In the genomic region with DNA sequence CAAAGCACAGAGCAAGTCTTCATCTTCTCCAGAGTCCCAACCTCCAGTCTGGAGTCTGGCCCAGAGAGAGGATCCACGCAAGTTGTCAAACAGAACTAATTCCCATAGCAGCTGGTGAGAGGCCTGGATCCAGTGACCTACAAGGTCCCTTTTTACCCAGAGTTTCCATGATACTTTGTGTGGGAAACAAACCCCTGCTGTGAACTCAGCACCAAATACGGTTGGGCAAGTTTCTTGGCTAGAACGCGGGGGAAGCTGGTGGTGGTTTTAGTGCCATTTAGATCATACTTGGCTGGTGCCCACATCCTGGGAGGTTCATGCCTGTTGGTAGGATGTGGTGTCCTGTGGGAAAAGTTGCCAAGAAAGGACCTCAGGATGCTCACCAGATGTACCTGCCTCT, we compare ENCODE assay signal across 16 cellular contexts. TPM values are rescaled to one million over a fixed set of nuclear protein-coding genes. Genes with fewer than 3 reads are reported as not detected.
DNase-seq lines count a peak whose midpoint lies in the region; ATAC-seq, FAIRE-seq and TF ChIP-seq lines count a peak whose summit lies in the region.
"Had no signal": no experiment of that assay in that cellular context is flagged by ENCODE, and none has a peak within 500 bp of the region (broad histone marks: within the 10 kb centered on the region; RNA-seq: fewer than 3 reads in every experiment).

No MANE protein-coding gene starts in this region.

- H3K4me3 ChIP-seq in AG04449 (ENCODE audit: low read depth, low read length) (no peak overlapping the region), bronchial epithelial cell (ENCODE audit: low read depth, low read length) (no peak overlapping the region)
- H3K4me3 ChIP-seq: transverse colon had no signal

- FAIRE-seq in bronchial epithelial cell (lab: Jason Lieb, UNC), result no peak
- FAIRE-seq: GM12891 had no signal

- H3K9me3 Mint-ChIP-seq in activated T-helper 2 cell treated with anti-CD3 and anti-CD28 coated beads, Interferon-gamma antibody, Interleukin-2, Interleukin-4, amounts not matched to agents 10 μg/mL and 5 μg/mL and 100 μg/mL, durations not matched to agents 14 hours and 24 hours and 36 hours, result no peaks in the 10 kb centered on the region
- H3K9me3 Mint-ChIP-seq in natural killer cell, result no peaks in the 10 kb centered on the region
- H3K9me3 Mint-ChIP-seq: CD8-positive, alpha-beta T cell had no signal

- ATAC-seq in natural killer cell (no peak), HG03469 (IDR thresholded peaks at IDR 0.05; ENCODE audit: unreplicated experiment) (no peak)
- ATAC-seq: CD8-positive, alpha-beta T cell had no signal

- intact Hi-C loops in activated T-helper 2 cell treated with anti-CD3 and anti-CD28 coated beads, Interferon-gamma antibody, Interleukin-2, Interleukin-4, amounts not matched to agents 10 μg/mL and 5 μg/mL and 100 μg/mL, durations not matched to agents 14 hours and 24 hours and 36 hours (cut with micrococcal nuclease), result no loop called here
- intact Hi-C loops in natural killer cell (cut with micrococcal nuclease), result no loop called here

- DNase-seq in AG04449 (ENCODE audit: low read depth, low spot score) (peak; percentile 51), HS-27A (ENCODE audit: low read depth) (peak; percentile 47), bronchial epithelial cell (ENCODE audit: low read depth) (peak; percentile 85), middle frontal gyrus (ENCODE audit: extremely low spot score, low spot score) (peak; percentile 4), natural killer cell (no peak), NCI-H2171 treated with DMSO at 0.1 percent for 48 hours (lab: John Stamatoyannopoulos, UW) (no peak)
- no peak for DNase-seq in activated T-helper 2 cell treated with anti-CD3 and anti-CD28 coated beads, Interferon-gamma antibody, Interleukin-2, Interleukin-4, amounts not matched to agents 10 μg/mL and 5 μg/mL and 100 μg/mL, durations not matched to agents 14 hours and 24 hours and 36 hours (ENCODE audit: low spot score)
- DNase-seq: activated CD4-positive, alpha-beta T cell treated with anti-CD3 and anti-CD28 coated beads, Interleukin-2, amount 50 U/mL, for 1 hour; CD8-positive, alpha-beta T cell; kidney glomerular epithelial cell; occipital lobe; Right ventricle myocardium superior; transverse colon had no signal

- no peak overlapping the region for H3K27ac Mint-ChIP-seq in activated T-helper 2 cell treated with anti-CD3 and anti-CD28 coated beads, Interferon-gamma antibody, Interleukin-2, Interleukin-4, amounts not matched to agents 10 μg/mL and 5 μg/mL and 100 μg/mL, durations not matched to agents 14 hours and 24 hours and 36 hours
- no peak overlapping the region for H3K27ac Mint-ChIP-seq in natural killer cell
- H3K27ac Mint-ChIP-seq: activated naive CD8-positive, alpha-beta T cell; CD8-positive, alpha-beta T cell had no signal

- TF ChIP-seq CTCF in AG04449 (IDR thresholded peaks at IDR 0.05; ENCODE audit: insufficient read depth, low read length, missing control alignments) (no peak), bronchial epithelial cell (IDR thresholded peaks at IDR 0.05; ENCODE audit: insufficient read depth, low read length, severe bottlenecking) (no peak), natural killer cell (IDR thresholded peaks at IDR 0.05) (no peak)

- CTCF ChIA-PET in AG04449 (lab: Yijun Ruan, JAX), result interaction anchor here (1.5 kb wide), 1 partner anchor 19 kb away, joined by 4 read pairs; no protein-coding TSS in a partner anchor

- no peak overlapping the region for H3K4me3 Mint-ChIP-seq in activated T-helper 2 cell treated with anti-CD3 and anti-CD28 coated beads, Interferon-gamma antibody, Interleukin-2, Interleukin-4, amounts not matched to agents 10 μg/mL and 5 μg/mL and 100 μg/mL, durations not matched to agents 14 hours and 24 hours and 36 hours (ENCODE audit: low read depth)
- H3K4me3 Mint-ChIP-seq in natural killer cell, result no peak overlapping the region
- H3K4me3 Mint-ChIP-seq: activated naive CD8-positive, alpha-beta T cell; CD8-positive, alpha-beta T cell had no signal

- POLR2A ChIA-PET in AG04449 (lab: Yijun Ruan, JAX), result no interaction called here

- H3K36me3 Mint-ChIP-seq in activated T-helper 2 cell treated with anti-CD3 and anti-CD28 coated beads, Interferon-gamma antibody, Interleukin-2, Interleukin-4, amounts not matched to agents 10 μg/mL and 5 μg/mL and 100 μg/mL, durations not matched to agents 14 hours and 24 hours and 36 hours (ENCODE audit: low read depth), result no peaks in the 10 kb centered on the region
- no peaks in the 10 kb centered on the region for H3K36me3 Mint-ChIP-seq in natural killer cell
- H3K36me3 Mint-ChIP-seq: activated naive CD8-positive, alpha-beta T cell; CD8-positive, alpha-beta T cell had no signal

- H3K27me3 Mint-ChIP-seq in activated T-helper 2 cell treated with anti-CD3 and anti-CD28 coated beads, Interferon-gamma antibody, Interleukin-2, Interleukin-4, amounts not matched to agents 10 μg/mL and 5 μg/mL and 100 μg/mL, durations not matched to agents 14 hours and 24 hours and 36 hours (ENCODE audit: low read depth), result peaks cover 2% of the 10 kb centered on the region
- H3K27me3 Mint-ChIP-seq in natural killer cell (ENCODE audit: low read depth in 2 of 2), result peaks cover under 1 to 3% of the 10 kb centered on the region in 2 donors

- H3K27me3 ChIP-seq in bronchial epithelial cell (ENCODE audit: control insufficient read depth, insufficient read depth, low read length), result no peaks in the 10 kb centered on the region
- H3K27me3 ChIP-seq: transverse colon had no signal

- no peaks in the 10 kb centered on the region for H3K36me3 ChIP-seq in bronchial epithelial cell (ENCODE audit: control insufficient read depth, insufficient read depth, low read length)
- H3K36me3 ChIP-seq: transverse colon had no signal

- H3K4me1 Mint-ChIP-seq in activated T-helper 2 cell treated with anti-CD3 and anti-CD28 coated beads, Interferon-gamma antibody, Interleukin-2, Interleukin-4, amounts not matched to agents 10 μg/mL and 5 μg/mL and 100 μg/mL, durations not matched to agents 14 hours and 24 hours and 36 hours (ENCODE audit: low read depth), result no peaks in the 10 kb centered on the region
- peaks cover 0 to 10% of the 10 kb centered on the region in 2 donors for H3K4me1 Mint-ChIP-seq in natural killer cell

RNA-seq across cellular contexts. Expression of a gene that starts 18.1 kb away (rescaled TPM):
- total RNA-seq in bronchial epithelial cell, result 3.1 and 5.0 TPM in 2 replicates
- not detected in 2 replicates for total RNA-seq in activated T-helper 2 cell treated with anti-CD3 and anti-CD28 coated beads, Interferon-gamma antibody, Interleukin-2, Interleukin-4, amounts not matched to agents 10 μg/mL and 5 μg/mL and 100 μg/mL, durations not matched to agents 14 hours and 24 hours and 36 hours
- not detected for total RNA-seq in natural killer cell
- total RNA-seq: CD8-positive, alpha-beta T cell had no signal

Comparison
In these comparisons a context has a peak if more than half of its experiments do, and no peak if none do; other contexts are left out.
1. DNase-seq: peak in AG04449 (single experiment), HS-27A (single experiment), bronchial epithelial cell (single experiment) and middle frontal gyrus (single experiment); none in activated T-helper 2 cell treated with anti-CD3 and anti-CD28 coated beads, Interferon-gamma antibody, Interleukin-2, Interleukin-4, amounts not matched to agents 10 μg/mL and 5 μg/mL and 100 μg/mL, durations not matched to agents 14 hours and 24 hours and 36 hours (single experiment), natural killer cell (single experiment) and NCI-H2171 treated with DMSO at 0.1 percent for 48 hours (single experiment).